In genomic region chr4:54091637-54092404, GRCh38 we compare ENCODE assay signal across 8 cellular contexts. TPM values are rescaled to one million over a fixed set of nuclear protein-coding genes. Genes with fewer than 3 reads are reported as not detected.
A peak's percentile ranks its signal among the peaks of the same experiment; 100 is the strongest.
DNase-seq lines count a peak whose midpoint lies in the region; ATAC-seq, FAIRE-seq and TF ChIP-seq lines count a peak whose summit lies in the region.

No MANE protein-coding gene starts in this region.

- H3K4me3 ChIP-seq in right lobe of liver = peak overlapping the region; percentile 40 to 63 (median 57)

- H3K36me3 ChIP-seq in right lobe of liver = no peaks in the 10 kb centered on the region

- peaks cover 69% of the 10 kb centered on the region for H3K27me3 Mint-ChIP-seq in activated CD4-positive, alpha-beta T cell treated with anti-CD3 and anti-CD28 coated beads, Interleukin-2, amount 10 ng/mL, durations not matched to agents 7 days and 5 days
- H3K27me3 Mint-ChIP-seq in dendritic cell treated with granulocyte-macrophage colony-stimulating factor and Interleukin-4, amounts not matched to agents 40 ng/mL and 50 ng/mL, for 4 days = peaks cover 85% of the 10 kb centered on the region

- H3K4me3 Mint-ChIP-seq in activated CD4-positive, alpha-beta T cell treated with anti-CD3 and anti-CD28 coated beads, Interleukin-2, amount 10 ng/mL, durations not matched to agents 7 days and 5 days = peak overlapping the region; percentile 81
- H3K4me3 Mint-ChIP-seq in dendritic cell treated with granulocyte-macrophage colony-stimulating factor and Interleukin-4, amounts not matched to agents 40 ng/mL and 50 ng/mL, for 4 days = peak overlapping the region; percentile 82

- H3K4me1 Mint-ChIP-seq in activated CD4-positive, alpha-beta T cell treated with anti-CD3 and anti-CD28 coated beads, Interleukin-2, amount 10 ng/mL, durations not matched to agents 7 days and 5 days = peaks cover 28% of the 10 kb centered on the region
- peaks cover 28% of the 10 kb centered on the region for H3K4me1 Mint-ChIP-seq in dendritic cell treated with granulocyte-macrophage colony-stimulating factor and Interleukin-4, amounts not matched to agents 40 ng/mL and 50 ng/mL, for 4 days (ENCODE audit: low read depth)

- H3K36me3 Mint-ChIP-seq in activated CD4-positive, alpha-beta T cell treated with anti-CD3 and anti-CD28 coated beads, Interleukin-2, amount 10 ng/mL, durations not matched to agents 7 days and 5 days (ENCODE audit: low read depth) = peaks cover 6% of the 10 kb centered on the region
- H3K36me3 Mint-ChIP-seq in dendritic cell treated with granulocyte-macrophage colony-stimulating factor and Interleukin-4, amounts not matched to agents 40 ng/mL and 50 ng/mL, for 4 days (ENCODE audit: low read depth) = no peaks in the 10 kb centered on the region

- POLR2A ChIA-PET in activated CD4-positive, alpha-beta T cell treated with anti-CD3 and anti-CD28 coated beads, Interleukin-2, amount 10 ng/mL, durations not matched to agents 7 days and 5 days (lab: Charles Lee) = no interaction called here

- DNase-seq in GM18507 (ENCODE audit: extremely low spot score, insufficient read length, low read depth) (peak; percentile 63), NCI-H2196 treated with DMSO at 0.1 percent for 48 hours (lab: John Stamatoyannopoulos, UW; ENCODE audit: unreplicated experiment) (peak; percentile 35), right lobe of liver (peak; percentile 90 to 93 (median 93)), cerebellar nuclear complex (lab: John Stamatoyannopoulos, UW) (no peak)
- peak; percentile 83 for DNase-seq in activated CD4-positive, alpha-beta T cell treated with anti-CD3 and anti-CD28 coated beads, Interleukin-2, amount 10 ng/mL, durations not matched to agents 7 days and 5 days
- DNase-seq in stimulated activated CD4-positive, alpha-beta T cell treated with anti-CD3 and anti-CD28 coated beads, Interleukin-4, amount 100 ng/mL, for 24 hours = peak; percentile 80

- no peak for TF ChIP-seq CTCF in right lobe of liver (IDR thresholded peaks at IDR 0.05)

- H3K27me3 ChIP-seq in right lobe of liver = no peaks in the 10 kb centered on the region

- CTCF ChIA-PET in activated CD4-positive, alpha-beta T cell treated with anti-CD3 and anti-CD28 coated beads, Interleukin-2, amount 10 ng/mL, durations not matched to agents 7 days and 5 days (lab: Charles Lee) = interaction anchor here (1.0 kb wide), 1 partner anchor 32 kb away, joined by 4 read pairs; no protein-coding TSS in a partner anchor

- intact Hi-C loops in dendritic cell treated with granulocyte-macrophage colony-stimulating factor and Interleukin-4, amounts not matched to agents 40 ng/mL and 50 ng/mL, for 4 days (cut with micrococcal nuclease) = loop anchor here (2.0 kb wide), 1 partner anchor 27 kb away; the partner anchor contains the start of gene CHIC2
- intact Hi-C loops in right lobe of liver (cut with DNase I) = no loop called here

- under 1% methylated on average over 38 of the region's 48 CpGs for WGBS in right lobe of liver (ENCODE audit: insufficient coverage, low coverage, low lambda C conversion rate, missing lambda C conversion rate)

- FAIRE-seq in GM18507 (lab: Jason Lieb, UNC) = peak; percentile 81

- peak; percentile 38 for TF ChIP-seq POLR2A in right lobe of liver (IDR thresholded peaks at IDR 0.05)

- no peaks in the 10 kb centered on the region for H3K9me3 ChIP-seq in right lobe of liver

- ATAC-seq in HG02884 (IDR thresholded peaks at IDR 0.05; ENCODE audit: unreplicated experiment) (peak; percentile 79), right lobe of liver (peak; percentile 84 to 91 (median 87))

- peak overlapping the region; percentile 84 to 95 (median 85) for H3K27ac ChIP-seq in right lobe of liver

- H3K9me3 Mint-ChIP-seq in activated CD4-positive, alpha-beta T cell treated with anti-CD3 and anti-CD28 coated beads, Interleukin-2, amount 10 ng/mL, durations not matched to agents 7 days and 5 days = no peaks in the 10 kb centered on the region
- no peaks in the 10 kb centered on the region for H3K9me3 Mint-ChIP-seq in dendritic cell treated with granulocyte-macrophage colony-stimulating factor and Interleukin-4, amounts not matched to agents 40 ng/mL and 50 ng/mL, for 4 days

- no peak overlapping the region for H3K27ac Mint-ChIP-seq in activated CD4-positive, alpha-beta T cell treated with anti-CD3 and anti-CD28 coated beads, Interleukin-2, amount 10 ng/mL, durations not matched to agents 7 days and 5 days
- no peak overlapping the region for H3K27ac Mint-ChIP-seq in dendritic cell treated with granulocyte-macrophage colony-stimulating factor and Interleukin-4, amounts not matched to agents 40 ng/mL and 50 ng/mL, for 4 days

- peaks cover 0 to 9% (median 0%) of the 10 kb centered on the region in 4 donors for H3K4me1 ChIP-seq in right lobe of liver

RNA-seq across cellular contexts. Expression of gene GSX2, which starts 8.1 kb away (rescaled TPM):
- total RNA-seq in activated CD4-positive, alpha-beta T cell treated with anti-CD3 and anti-CD28 coated beads, Interleukin-2, amount 10 ng/mL, durations not matched to agents 7 days and 5 days = not detected
- not detected for total RNA-seq in right lobe of liver

RNA-seq across cellular contexts. Expression of gene CHIC2, which starts 27.4 kb away (rescaled TPM):
- 10 to 100 TPM; 18.2 to 18.9 TPM for total RNA-seq in activated CD4-positive, alpha-beta T cell treated with anti-CD3 and anti-CD28 coated beads, Interleukin-2, amount 10 ng/mL, durations not matched to agents 7 days and 5 days
- total RNA-seq in right lobe of liver = 10 to 100 TPM in 4 of 6 experiments, 1 to 10 TPM in 2; 8.4 to 22.9 (median 15.3) TPM

Comparison
In these comparisons a context has a peak if more than half of its experiments do, and no peak if none do; other contexts are left out.
1. DNase-seq: peak in GM18507 (single experiment), NCI-H2196 treated with DMSO at 0.1 percent for 48 hours (single experiment), activated CD4-positive, alpha-beta T cell treated with anti-CD3 and anti-CD28 coated beads, Interleukin-2, amount 10 ng/mL, durations not matched to agents 7 days and 5 days (single experiment), right lobe of liver (3 of 3) and stimulated activated CD4-positive, alpha-beta T cell treated with anti-CD3 and anti-CD28 coated beads, Interleukin-4, amount 100 ng/mL, for 24 hours (single experiment); none in cerebellar nuclear complex (0 of 2).